1 cellular context compared by ENCODE assay signal in genomic region chr17:61486135-61487120, GRCh38.
TF ChIP-seq lines count a peak whose summit lies in the region.

No MANE protein-coding gene starts in this region.

TF ChIP-seq in WTC11, 78 proteins besides CTCF, POLR2A, EP300 and RAD21:
- no peak for TF ChIP-seq PRRX2 (CRISPR knock-in tag; IDR thresholded peaks at IDR 0.05)
- TF ChIP-seq CREB1 (CRISPR knock-in tag; IDR thresholded peaks at IDR 0.05): no peak
- TF ChIP-seq NR1H2 (CRISPR knock-in tag; IDR thresholded peaks at IDR 0.05): no peak
- TF ChIP-seq, protein P1, sequence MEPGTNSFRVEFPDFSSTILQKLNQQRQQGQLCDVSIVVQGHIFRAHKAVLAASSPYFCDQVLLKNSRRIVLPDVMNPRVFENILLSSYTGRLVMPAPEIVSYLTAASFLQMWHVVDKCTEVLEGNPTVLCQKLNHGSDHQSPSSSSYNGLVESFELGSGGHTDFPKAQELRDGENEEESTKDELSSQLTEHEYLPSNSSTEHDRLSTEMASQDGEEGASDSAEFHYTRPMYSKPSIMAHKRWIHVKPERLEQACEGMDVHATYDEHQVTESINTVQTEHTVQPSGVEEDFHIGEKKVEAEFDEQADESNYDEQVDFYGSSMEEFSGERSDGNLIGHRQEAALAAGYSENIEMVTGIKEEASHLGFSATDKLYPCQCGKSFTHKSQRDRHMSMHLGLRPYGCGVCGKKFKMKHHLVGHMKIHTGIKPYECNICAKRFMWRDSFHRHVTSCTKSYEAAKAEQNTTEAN (CRISPR knock-in tag; IDR thresholded peaks at IDR 0.05): no peak
- TF ChIP-seq MAX (CRISPR knock-in tag; IDR thresholded peaks at IDR 0.05): no peak
- TF ChIP-seq ZNF423 (CRISPR knock-in tag; IDR thresholded peaks at IDR 0.05): no peak
- no peak for TF ChIP-seq SMAD4 (CRISPR knock-in tag; IDR thresholded peaks at IDR 0.05)
- no peak for TF ChIP-seq MLX (CRISPR knock-in tag; IDR thresholded peaks at IDR 0.05)
- no peak for TF ChIP-seq AFF4 (CRISPR knock-in tag; IDR thresholded peaks at IDR 0.05; ENCODE audit: borderline replicate concordance)
- no peak for TF ChIP-seq ZMAT4 (CRISPR knock-in tag; IDR thresholded peaks at IDR 0.05)
- no peak for TF ChIP-seq CREM (CRISPR knock-in tag; IDR thresholded peaks at IDR 0.05)
- TF ChIP-seq, protein P2, sequence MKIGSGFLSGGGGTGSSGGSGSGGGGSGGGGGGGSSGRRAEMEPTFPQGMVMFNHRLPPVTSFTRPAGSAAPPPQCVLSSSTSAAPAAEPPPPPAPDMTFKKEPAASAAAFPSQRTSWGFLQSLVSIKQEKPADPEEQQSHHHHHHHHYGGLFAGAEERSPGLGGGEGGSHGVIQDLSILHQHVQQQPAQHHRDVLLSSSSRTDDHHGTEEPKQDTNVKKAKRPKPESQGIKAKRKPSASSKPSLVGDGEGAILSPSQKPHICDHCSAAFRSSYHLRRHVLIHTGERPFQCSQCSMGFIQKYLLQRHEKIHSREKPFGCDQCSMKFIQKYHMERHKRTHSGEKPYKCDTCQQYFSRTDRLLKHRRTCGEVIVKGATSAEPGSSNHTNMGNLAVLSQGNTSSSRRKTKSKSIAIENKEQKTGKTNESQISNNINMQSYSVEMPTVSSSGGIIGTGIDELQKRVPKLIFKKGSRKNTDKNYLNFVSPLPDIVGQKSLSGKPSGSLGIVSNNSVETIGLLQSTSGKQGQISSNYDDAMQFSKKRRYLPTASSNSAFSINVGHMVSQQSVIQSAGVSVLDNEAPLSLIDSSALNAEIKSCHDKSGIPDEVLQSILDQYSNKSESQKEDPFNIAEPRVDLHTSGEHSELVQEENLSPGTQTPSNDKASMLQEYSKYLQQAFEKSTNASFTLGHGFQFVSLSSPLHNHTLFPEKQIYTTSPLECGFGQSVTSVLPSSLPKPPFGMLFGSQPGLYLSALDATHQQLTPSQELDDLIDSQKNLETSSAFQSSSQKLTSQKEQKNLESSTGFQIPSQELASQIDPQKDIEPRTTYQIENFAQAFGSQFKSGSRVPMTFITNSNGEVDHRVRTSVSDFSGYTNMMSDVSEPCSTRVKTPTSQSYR (CRISPR knock-in tag; IDR thresholded peaks at IDR 0.05): no peak
TF ChIP-seq in WTC11: peak in this region for 0.
